In genomic region chr13:74025369-74025768, GRCh38 we compare ENCODE assay signal across 16 cellular contexts.
DNase-seq lines count a peak whose midpoint lies in the region; ATAC-seq lines count a peak whose summit lies in the region.
"Had no signal": no experiment of that assay in that cellular context is flagged by ENCODE, and none has a peak within 500 bp of the region (broad histone marks: within the 10 kb centered on the region; RNA-seq: fewer than 3 reads in every experiment).

No MANE protein-coding gene starts in this region.

- peaks cover 0 to 8% of the 10 kb centered on the region in 2 donors for H3K9me3 Mint-ChIP-seq in activated T-cell treated with anti-CD3 and anti-CD28 coated beads, Interleukin-2, amount 50 U/mL, for 72 hours
- H3K9me3 Mint-ChIP-seq in activated naive CD8-positive, alpha-beta T cell (ENCODE audit: low read depth), result peaks cover 6% of the 10 kb centered on the region
- peaks cover 28 to 30% of the 10 kb centered on the region in 2 donors for H3K9me3 Mint-ChIP-seq in stimulated activated naive CD8-positive, alpha-beta T cell treated with anti-CD3 and anti-CD28 coated beads, Interleukin-15, amount 100 ng/mL, for 72 hours

- peak overlapping the region; percentile 35 to 72 for H3K4me3 Mint-ChIP-seq in activated T-cell treated with anti-CD3 and anti-CD28 coated beads, Interleukin-2, amount 50 U/mL, for 72 hours
- H3K4me3 Mint-ChIP-seq in activated naive CD8-positive, alpha-beta T cell, result peak overlapping the region; percentile 35
- H3K4me3 Mint-ChIP-seq in stimulated activated naive CD8-positive, alpha-beta T cell treated with anti-CD3 and anti-CD28 coated beads, Interleukin-15, amount 100 ng/mL, for 72 hours, result peak overlapping the region; percentile 26 to 40
- H3K4me3 Mint-ChIP-seq: neural progenitor cell; T-helper 1 cell treated with Interleukin-12 subunit alpha and Interleukin-12 subunit beta and Interleukin-4 antibody, amounts not matched to agents 30 μg/mL and 1 μg/mL, for 36 hours had no signal

- H3K36me3 Mint-ChIP-seq in activated T-cell treated with anti-CD3 and anti-CD28 coated beads, Interleukin-2, amount 50 U/mL, for 72 hours (ENCODE audit: insufficient read depth in 2 of 2), result peaks cover 20% of the 10 kb centered on the region in 2 donors
- peaks cover 18% of the 10 kb centered on the region for H3K36me3 Mint-ChIP-seq in activated naive CD8-positive, alpha-beta T cell

- peak overlapping the region; percentile 68 for H3K27ac Mint-ChIP-seq in activated T-cell treated with anti-CD3 and anti-CD28 coated beads, Interleukin-2, amount 50 U/mL, for 72 hours
- peak overlapping the region; percentile 38 for H3K27ac Mint-ChIP-seq in activated naive CD8-positive, alpha-beta T cell
- no peak overlapping the region for H3K27ac Mint-ChIP-seq in stimulated activated naive CD8-positive, alpha-beta T cell treated with anti-CD3 and anti-CD28 coated beads, Interleukin-15, amount 100 ng/mL, for 72 hours
- H3K27ac Mint-ChIP-seq: activated naive CD8-positive, alpha-beta T cell treated with anti-CD3 and anti-CD28 coated beads, Interleukin-2, amount 10 ng/mL, durations not matched to agents 7 days and 5 days; neural progenitor cell; T-helper 1 cell treated with Interleukin-12 subunit alpha and Interleukin-12 subunit beta and Interleukin-4 antibody, amounts not matched to agents 30 μg/mL and 1 μg/mL, for 36 hours had no signal

- intact Hi-C loops in Right ventricle myocardium inferior (cut with DNase I), result no loop called here

- no peaks in the 10 kb centered on the region for H3K27me3 Mint-ChIP-seq in activated T-cell treated with anti-CD3 and anti-CD28 coated beads, Interleukin-2, amount 50 U/mL, for 72 hours (ENCODE audit: low read depth)
- H3K27me3 Mint-ChIP-seq in activated naive CD8-positive, alpha-beta T cell, result no peaks in the 10 kb centered on the region
- no peaks in the 10 kb centered on the region for H3K27me3 Mint-ChIP-seq in stimulated activated naive CD8-positive, alpha-beta T cell treated with anti-CD3 and anti-CD28 coated beads, Interleukin-15, amount 100 ng/mL, for 72 hours
- H3K27me3 Mint-ChIP-seq: activated naive CD8-positive, alpha-beta T cell treated with anti-CD3 and anti-CD28 coated beads, Interleukin-2, amount 10 ng/mL, durations not matched to agents 7 days and 5 days had no signal

- no peak for ATAC-seq in activated T-cell treated with anti-CD3 and anti-CD28 coated beads, Interleukin-2, amount 50 U/mL, for 72 hours (replicated peaks in 1 of 2)
- ATAC-seq in HG02798 (IDR thresholded peaks at IDR 0.05; ENCODE audit: poor library complexity, unreplicated experiment) (peak; percentile 34), GM21526 (IDR thresholded peaks at IDR 0.05; ENCODE audit: low FRiP score, unreplicated experiment) (no peak), Right ventricle myocardium inferior (no peak), GM19035 (IDR thresholded peaks at IDR 0.05; ENCODE audit: unreplicated experiment) (no peak)
- ATAC-seq in stimulated activated naive CD8-positive, alpha-beta T cell treated with anti-CD3 and anti-CD28 coated beads, Interleukin-15, amount 100 ng/mL, for 72 hours, result no peak

- H3K4me1 Mint-ChIP-seq in activated T-cell treated with anti-CD3 and anti-CD28 coated beads, Interleukin-2, amount 50 U/mL, for 72 hours (ENCODE audit: low read depth), result peaks cover 58% of the 10 kb centered on the region
- H3K4me1 Mint-ChIP-seq in activated naive CD8-positive, alpha-beta T cell (ENCODE audit: low read depth), result peaks cover 81% of the 10 kb centered on the region
- H3K4me1 Mint-ChIP-seq in stimulated activated naive CD8-positive, alpha-beta T cell treated with anti-CD3 and anti-CD28 coated beads, Interleukin-15, amount 100 ng/mL, for 72 hours, result peaks cover 70% of the 10 kb centered on the region

- no peak for DNase-seq in activated T-cell treated with anti-CD3 and anti-CD28 coated beads, Interleukin-2, amount 50 U/mL, for 72 hours
- no peak for DNase-seq in activated T-cell treated with anti-CD3 and anti-CD28 coated beads, Interleukin-2, amount 50 U/mL, for 1 hour
- DNase-seq in stimulated activated naive CD8-positive, alpha-beta T cell treated with anti-CD3 and anti-CD28 coated beads, Interleukin-15, amount 100 ng/mL, for 72 hours, result no peak
- no peak for DNase-seq in Right ventricle myocardium inferior (ENCODE audit: missing footprints)
- DNase-seq: activated naive CD8-positive, alpha-beta T cell treated with anti-CD3 and anti-CD28 coated beads, Interleukin-2, amount 10 ng/mL, durations not matched to agents 7 days and 5 days; dermis blood vessel endothelial cell; erythroblast; NCI-H1105 treated with DMSO at 0.1 percent for 48 hours; stimulated activated CD4-positive, alpha-beta T cell treated with anti-CD3 and anti-CD28 coated beads, Interleukin-12 subunit alpha, Interleukin-12 subunit beta, amount 100 ng/mL, for 4 hours; uterus had no signal

Comparison
In these comparisons a context has a peak if more than half of its experiments do, and no peak if none do; other contexts are left out.
1. H3K27ac Mint-ChIP-seq: peak in activated T-cell treated with anti-CD3 and anti-CD28 coated beads, Interleukin-2, amount 50 U/mL, for 72 hours (single experiment) and activated naive CD8-positive, alpha-beta T cell (single experiment); none in stimulated activated naive CD8-positive, alpha-beta T cell treated with anti-CD3 and anti-CD28 coated beads, Interleukin-15, amount 100 ng/mL, for 72 hours (0 of 2).
2. Peak in every context shown above with its lines, with median percentiles within 50 percentile points of each other: H3K4me3 Mint-ChIP-seq.